In genomic region chr6:15588966-15589634, GRCh38 we compare ENCODE assay signal across 12 cellular contexts.
DNase-seq lines count a peak whose midpoint lies in the region; ATAC-seq and TF ChIP-seq lines count a peak whose summit lies in the region.
"Had no signal": no experiment of that assay in that cellular context is flagged by ENCODE, and none has a peak within 500 bp of the region (broad histone marks: within the 10 kb centered on the region; RNA-seq: fewer than 3 reads in every experiment).

No MANE protein-coding gene starts in this region.

- H3K9ac ChIP-seq in mammary epithelial cell (ENCODE audit: insufficient read depth, low read length): no peak overlapping the region

- BruUV-seq in mammary epithelial cell (replicated peaks; lab: Mats Ljungman, UMichigan): no TSS peak

- dilution Hi-C loops in mammary epithelial cell (cut with HindIII; ENCODE audit: low sequenced_read_pairs): no loop called here

- CTCF ChIA-PET in mammary epithelial cell (lab: Charles Lee; ENCODE audit: low non-redundant PET): no interaction called here

- H3K27ac ChIP-seq in mammary epithelial cell (ENCODE audit: insufficient read depth, low read depth, low read length) (no peak overlapping the region), osteoblast (ENCODE audit: low read depth, low read length) (peak overlapping the region; percentile 3)
- H3K27ac ChIP-seq: A549 had no signal

- H4K20me1 ChIP-seq in mammary epithelial cell (ENCODE audit: insufficient read depth, low read length): no peaks in the 10 kb centered on the region
- no peaks in the 10 kb centered on the region for H4K20me1 ChIP-seq in osteoblast (ENCODE audit: insufficient read depth, low read length)

- in situ Hi-C loops in mammary epithelial cell (cut with MboI; ENCODE audit: low sequenced_read_pairs in 2 of 2): no loop called here

- TF ChIP-seq CTCF in mammary epithelial cell (conservative IDR thresholded peaks at IDR 0.05 in 1 of 2, IDR thresholded peaks at IDR 0.05 in 1 of 2; ENCODE audit: extremely low read depth in 1 of 2, insufficient read depth in 1 of 2, low read depth in 1 of 2, low read length in 2 of 2) (no peak), osteoblast (IDR thresholded peaks at IDR 0.05; ENCODE audit: extremely low read depth, low read depth, low read length) (no peak)

- H2AFZ ChIP-seq in mammary epithelial cell (ENCODE audit: low read depth, low read length) (no peak overlapping the region), osteoblast (ENCODE audit: low read length) (no peak overlapping the region)

- ATAC-seq in activated CD4-positive, CD25-positive, alpha-beta regulatory T cell treated with anti-CD3 and anti-CD28 coated beads, Interleukin-2, amount 50 U/mL, for 24 hours: peak; percentile 91 to 93
- ATAC-seq: A549 had no signal

- H3K79me2 ChIP-seq in mammary epithelial cell (ENCODE audit: insufficient read depth, low read length) (peaks cover 2% of the 10 kb centered on the region), osteoblast (ENCODE audit: insufficient read depth, low read length) (no peaks in the 10 kb centered on the region)

- H3K4me1 ChIP-seq in mammary epithelial cell (ENCODE audit: insufficient read depth, low read length): no peaks in the 10 kb centered on the region
- no peaks in the 10 kb centered on the region for H3K4me1 ChIP-seq in osteoblast (ENCODE audit: insufficient read depth, low read length)
- H3K4me1 ChIP-seq: A549 had no signal

- H3K36me3 ChIP-seq in mammary epithelial cell (ENCODE audit: insufficient read depth, low read length): no peaks in the 10 kb centered on the region
- no peaks in the 10 kb centered on the region for H3K36me3 ChIP-seq in osteoblast (ENCODE audit: insufficient read depth, low read length)

- no peaks in the 10 kb centered on the region for H3K9me3 ChIP-seq in mammary epithelial cell (replicated peaks; ENCODE audit: insufficient read depth, low read length)
- H3K9me3 ChIP-seq in osteoblast (ENCODE audit: low read depth, low read length): no peaks in the 10 kb centered on the region
- H3K9me3 ChIP-seq: A549 had no signal

- H3K4me2 ChIP-seq in mammary epithelial cell (ENCODE audit: insufficient read depth, low read depth, low read length): no peak overlapping the region
- no peak overlapping the region for H3K4me2 ChIP-seq in osteoblast (ENCODE audit: insufficient read depth, low read length)
- H3K4me2 ChIP-seq: A549 had no signal

- H3K4me3 ChIP-seq in mammary epithelial cell (replicated peaks in 1 of 3; ENCODE audit: insufficient read depth in 1 of 3, low read depth in 2 of 3, low read length in 3 of 3): no peak overlapping the region
- H3K4me3 ChIP-seq in osteoblast (ENCODE audit: insufficient read depth, low read length): no peak overlapping the region
- H3K4me3 ChIP-seq: A549 had no signal

- WGBS in mammary epithelial cell (ENCODE audit: low coverage, missing lambda C conversion rate): 65% methylated on average over 3 of the region's 3 CpGs

- H3K27me3 ChIP-seq in mammary epithelial cell (ENCODE audit: insufficient read depth, low read length) (no peaks in the 10 kb centered on the region), osteoblast (ENCODE audit: insufficient read depth, low read length) (no peaks in the 10 kb centered on the region)

- intact Hi-C loops in mammary epithelial cell (cut with micrococcal nuclease): no loop called here

- no peak for DNase-seq in activated CD4-positive, CD25-positive, alpha-beta regulatory T cell treated with anti-CD3 and anti-CD28 coated beads, Interleukin-2, amount 50 U/mL, for 72 hours
- DNase-seq in M059J (ENCODE audit: low read depth) (peak; percentile 82), mammary epithelial cell (peak; percentile 73), osteoblast (ENCODE audit: insufficient read length, low spot score, missing footprints) (peak; percentile 82), NOMO-1 treated with DMSO at 0.1 percent for 48 hours (lab: John Stamatoyannopoulos, UW; ENCODE audit: unreplicated experiment) (no peak), middle frontal gyrus (ENCODE audit: extremely low spot score, low spot score) (no peak), NCI-H526 treated with DMSO at 0.1 percent for 48 hours (lab: John Stamatoyannopoulos, UW) (no peak)
- DNase-seq: GF-D8, NCI-H2029, RPMI8226 had no signal

Comparison
In these comparisons a context has a peak if more than half of its experiments do, and no peak if none do; other contexts are left out.
1. DNase-seq: peak in M059J (single experiment), mammary epithelial cell (single experiment) and osteoblast (single experiment); none in activated CD4-positive, CD25-positive, alpha-beta regulatory T cell treated with anti-CD3 and anti-CD28 coated beads, Interleukin-2, amount 50 U/mL, for 72 hours (single experiment), NOMO-1 treated with DMSO at 0.1 percent for 48 hours (single experiment), middle frontal gyrus (single experiment) and NCI-H526 treated with DMSO at 0.1 percent for 48 hours (single experiment).